Comparison of ENCODE assay signal across 26 cellular contexts in the genomic region with DNA sequence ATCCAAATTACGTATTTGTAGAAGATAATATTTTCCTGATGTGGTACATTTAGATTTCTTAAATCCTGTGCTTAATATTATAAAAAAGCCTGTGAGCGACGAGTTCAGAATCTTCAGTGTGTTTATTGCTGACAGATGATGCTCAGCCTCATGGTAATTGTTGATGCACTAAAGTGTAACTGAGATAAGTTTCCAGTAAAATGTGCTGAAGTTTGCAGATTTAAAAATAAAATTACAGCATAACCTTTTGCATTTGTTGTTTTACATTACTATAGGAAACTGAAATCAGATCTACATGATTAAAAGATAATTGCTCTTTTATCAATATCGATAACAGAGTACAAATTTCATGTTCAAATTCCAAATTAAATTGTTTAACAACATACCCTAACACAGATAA.
"Had no signal": no experiment of that assay in that cellular context is flagged by ENCODE, and none has a peak within 500 bp of the region (broad histone marks: within the 10 kb centered on the region; RNA-seq: fewer than 3 reads in every experiment).

No MANE protein-coding gene starts in this region.

- DNase-seq: stimulated activated CD4-positive, alpha-beta T cell treated with anti-CD3 and anti-CD28 coated beads, Interleukin-2, amount 100 ng/mL, for 48 hours; stimulated activated CD4-positive, alpha-beta T cell treated with anti-CD3 and anti-CD28 coated beads, Interleukin-4, amount 100 ng/mL, for 1 hour; stimulated activated CD4-positive, alpha-beta T cell treated with anti-CD3 and anti-CD28 coated beads, Interleukin-4, amount 100 ng/mL, for 24 hours; stimulated activated CD4-positive, alpha-beta T cell treated with anti-CD3 and anti-CD28 coated beads, Interleukin-4, amount 100 ng/mL, for 4 hours; stimulated activated CD8-positive, alpha-beta memory T cell treated with anti-CD3 and anti-CD28 coated beads, Interleukin-4, amount 100 ng/mL, for 48 hours; stimulated activated naive B cell treated with anti-CD40 and anti-IgM and Interleukin-4, amounts not matched to agents 10 μg/mL and 1 μg/mL and 100 μg/mL, for 72 hours; stimulated activated naive CD4-positive, alpha-beta T cell; stimulated activated naive CD4-positive, alpha-beta T cell treated with Interleukin-2 at 50 U/mL for 16 hours; stimulated activated naive CD8-positive, alpha-beta T cell treated with anti-CD3 and anti-CD28 coated beads, Interleukin-15, amount 100 ng/mL, for 72 hours; stimulated activated naive CD8-positive, alpha-beta T cell treated with anti-CD3 and anti-CD28 coated beads, Interleukin-15, Interleukin-2, amounts not matched to agents 100 U/mL and 50 U/mL, for 24 hours; stomach; substantia nigra; testis; thyroid gland; tibial artery; transverse colon; trophoblast cell; upper lobe of left lung; upper lobe of right lung; uterus had no signal

- H3K27ac ChIP-seq: stomach, suprapubic skin, testis, thoracic aorta, thyroid gland, tibial artery, transverse colon, upper lobe of left lung, upper lobe of right lung, uterus, vagina had no signal

- ATAC-seq: stimulated activated effector memory CD8-positive, alpha-beta T cell treated with anti-CD3 and anti-CD28 coated beads, Interleukin-12 subunit alpha, Interleukin-12 subunit beta, amount 100 ng/mL, for 72 hours; stimulated activated memory B cell treated with anti-CD40 and anti-IgM and Interleukin-4, amounts not matched to agents 10 μg/mL and 1 μg/mL and 100 μg/mL, for 72 hours; stimulated activated naive B cell treated with anti-CD40 and anti-IgM and Interleukin-4, amounts not matched to agents 10 μg/mL and 1 μg/mL and 100 μg/mL, for 72 hours; stimulated activated naive CD8-positive, alpha-beta T cell treated with anti-CD3 and anti-CD28 coated beads, Interleukin-15, amount 100 ng/mL, for 72 hours; stimulated activated naive CD8-positive, alpha-beta T cell treated with anti-CD3 and anti-CD28 coated beads, Interleukin-15, Interleukin-2, amounts not matched to agents 100 U/mL and 50 U/mL, for 24 hours; upper lobe of right lung had no signal

- FAIRE-seq: urothelium cell line had no signal

- H3K36me3 ChIP-seq: stomach, suprapubic skin, thoracic aorta, thyroid gland, tibial artery, transverse colon, upper lobe of left lung, upper lobe of right lung, uterus, vagina had no signal

- H3K4me3 ChIP-seq: stomach, suprapubic skin, testis, thoracic aorta, thyroid gland, tibial artery, transverse colon, upper lobe of left lung, upper lobe of right lung, uterus, vagina had no signal

- H3K9me3 ChIP-seq: stomach, suprapubic skin, testis, thoracic aorta, thyroid gland, tibial artery, transverse colon, upper lobe of left lung, upper lobe of right lung, uterus, vagina had no signal

- H3K27me3 ChIP-seq: stomach, suprapubic skin, testis, thyroid gland, tibial artery, transverse colon, upper lobe of left lung, upper lobe of right lung, uterus, vagina had no signal

- H3K4me1 ChIP-seq: stomach, suprapubic skin, testis, thyroid gland, tibial artery, transverse colon, upper lobe of left lung, upper lobe of right lung, uterus, vagina had no signal
